Comparison of ENCODE assay signal across 8 cellular contexts in genomic region chr3:102180291-102180931, GRCh38.
DNase-seq lines count a peak whose midpoint lies in the region; ATAC-seq and TF ChIP-seq lines count a peak whose summit lies in the region.

No MANE protein-coding gene starts in this region.

- H3K27me3 Mint-ChIP-seq in CD4-positive, alpha-beta T cell, result no peaks in the 10 kb centered on the region
- H3K27me3 Mint-ChIP-seq in activated CD8-positive, alpha-beta T cell treated with anti-CD3 and anti-CD28 coated beads, Interleukin-2, amount 10 ng/mL, durations not matched to agents 7 days and 5 days (ENCODE audit: low read depth), result no peaks in the 10 kb centered on the region
- H3K27me3 Mint-ChIP-seq in type B pancreatic cell, result no peaks in the 10 kb centered on the region

- in situ Hi-C loops in G401 (cut with HindIII; ENCODE audit: low sequenced_read_pairs), result no loop called here

- POLR2A ChIA-PET in CD4-positive, alpha-beta T cell (lab: Charles Lee), result interaction anchor here (1.0 to 1.7 kb wide), 3 partner anchors 329 to 456 kb away, joined by 3 to 13 read pairs (median 3); partner anchors contain the start of genes CEP97 and NFKBIZ
- POLR2A ChIA-PET in activated CD8-positive, alpha-beta T cell treated with anti-CD3 and anti-CD28 coated beads, Interleukin-2, amount 10 ng/mL, durations not matched to agents 7 days and 5 days (lab: Charles Lee), result interaction anchor here (0.9 kb wide), 1 partner anchor 330 kb away, joined by 4 read pairs; no protein-coding TSS in a partner anchor

- H3K36me3 Mint-ChIP-seq in CD4-positive, alpha-beta T cell (ENCODE audit: low read depth), result no peaks in the 10 kb centered on the region
- H3K36me3 Mint-ChIP-seq in activated CD8-positive, alpha-beta T cell treated with anti-CD3 and anti-CD28 coated beads, Interleukin-2, amount 10 ng/mL, durations not matched to agents 7 days and 5 days (ENCODE audit: low read depth), result no peaks in the 10 kb centered on the region
- H3K36me3 Mint-ChIP-seq in type B pancreatic cell, result no peaks in the 10 kb centered on the region

- no peaks in the 10 kb centered on the region for H3K9me3 Mint-ChIP-seq in CD4-positive, alpha-beta T cell
- no peaks in the 10 kb centered on the region for H3K9me3 Mint-ChIP-seq in activated CD8-positive, alpha-beta T cell treated with anti-CD3 and anti-CD28 coated beads, Interleukin-2, amount 10 ng/mL, durations not matched to agents 7 days and 5 days (ENCODE audit: insufficient read depth)
- no peaks in the 10 kb centered on the region for H3K9me3 Mint-ChIP-seq in type B pancreatic cell

- TF ChIP-seq CTCF in CD4-positive, alpha-beta T cell (IDR thresholded peaks at IDR 0.05), result no peak
- TF ChIP-seq CTCF in left lung (IDR thresholded peaks at IDR 0.05) (no peak), type B pancreatic cell (conservative IDR thresholded peaks at IDR 0.05) (no peak)

- DNase-seq in CD4-positive, alpha-beta T cell, result no peak
- no peak for DNase-seq in activated CD8-positive, alpha-beta T cell treated with anti-CD3 and anti-CD28 coated beads, Interleukin-2, amount 10 ng/mL, durations not matched to agents 7 days and 5 days
- no peak for DNase-seq in left lung
- DNase-seq in type B pancreatic cell (ENCODE audit: extremely low spot score, unreplicated experiment), result no peak
- no peak for DNase-seq in GM19240 (ENCODE audit: insufficient read length, low spot score)
- no peak for DNase-seq in GM19238 (ENCODE audit: insufficient read length, low spot score)
- no peak for DNase-seq in G401 (ENCODE audit: low spot score)

- ATAC-seq in CD4-positive, alpha-beta T cell (ENCODE audit: poor library complexity), result peak; percentile 78
- ATAC-seq in HG02840 (IDR thresholded peaks at IDR 0.05; ENCODE audit: low FRiP score, unreplicated experiment), result peak; percentile 31
- ATAC-seq in activated CD8-positive, alpha-beta T cell treated with anti-CD3 and anti-CD28 coated beads, Interleukin-2, amount 10 ng/mL, durations not matched to agents 7 days and 5 days, result peak; percentile 51
- peak; percentile 57 for ATAC-seq in left lung

- CTCF ChIA-PET in CD4-positive, alpha-beta T cell (lab: Charles Lee), result interaction anchor here (0.8 kb wide), 1 partner anchor 11 kb away, joined by 3 read pairs; no protein-coding TSS in a partner anchor
- CTCF ChIA-PET in activated CD8-positive, alpha-beta T cell treated with anti-CD3 and anti-CD28 coated beads, Interleukin-2, amount 10 ng/mL, durations not matched to agents 7 days and 5 days (lab: Charles Lee), result interaction anchor here (1.1 to 1.6 kb wide), 3 partner anchors 49 to 378 kb away, joined by 3 to 5 read pairs (median 4); no protein-coding TSS in a partner anchor

- H3K27me3 ChIP-seq in CD4-positive, alpha-beta T cell (ENCODE audit: control insufficient read depth, insufficient read depth, low read length), result no peaks in the 10 kb centered on the region
- no peaks in the 10 kb centered on the region for H3K27me3 ChIP-seq in left lung

- no peak overlapping the region for H3K27ac Mint-ChIP-seq in CD4-positive, alpha-beta T cell
- H3K27ac Mint-ChIP-seq in activated CD8-positive, alpha-beta T cell treated with anti-CD3 and anti-CD28 coated beads, Interleukin-2, amount 10 ng/mL, durations not matched to agents 7 days and 5 days, result no peak overlapping the region
- no peak overlapping the region for H3K27ac Mint-ChIP-seq in type B pancreatic cell

- peaks cover 15 to 43% of the 10 kb centered on the region in 2 donors for H3K4me1 ChIP-seq in left lung

- peak overlapping the region; percentile 5 for H3K27ac ChIP-seq in CD4-positive, alpha-beta T cell (ENCODE audit: low read depth, low read length)
- peak overlapping the region; percentile 62 to 72 for H3K27ac ChIP-seq in left lung

- H3K4me3 ChIP-seq in left lung, result no peak overlapping the region

- H3K4me3 Mint-ChIP-seq in CD4-positive, alpha-beta T cell, result no peak overlapping the region
- no peak overlapping the region for H3K4me3 Mint-ChIP-seq in activated CD8-positive, alpha-beta T cell treated with anti-CD3 and anti-CD28 coated beads, Interleukin-2, amount 10 ng/mL, durations not matched to agents 7 days and 5 days
- no peak overlapping the region for H3K4me3 Mint-ChIP-seq in type B pancreatic cell

- H3K9me3 ChIP-seq in CD4-positive, alpha-beta T cell (ENCODE audit: control insufficient read depth, low read length), result no peaks in the 10 kb centered on the region
- H3K9me3 ChIP-seq in left lung, result no peaks in the 10 kb centered on the region

- H3K36me3 ChIP-seq in left lung, result no peaks in the 10 kb centered on the region

- H3K4me1 Mint-ChIP-seq in CD4-positive, alpha-beta T cell (ENCODE audit: low read depth), result no peaks in the 10 kb centered on the region
- peaks cover 3% of the 10 kb centered on the region for H3K4me1 Mint-ChIP-seq in activated CD8-positive, alpha-beta T cell treated with anti-CD3 and anti-CD28 coated beads, Interleukin-2, amount 10 ng/mL, durations not matched to agents 7 days and 5 days (ENCODE audit: low read depth)
- H3K4me1 Mint-ChIP-seq in type B pancreatic cell (ENCODE audit: unreplicated experiment), result peaks cover 21% of the 10 kb centered on the region

- intact Hi-C loops in CD4-positive, alpha-beta T cell (cut with DNase I, micrococcal nuclease), result no loop called here
- intact Hi-C loops in left lung (cut with DNase I), result no loop called here
